In genomic region chr2:130019402-130019801, GRCh38 we compare ENCODE assay signal across 9 cellular contexts. TPM values are rescaled to one million over a fixed set of nuclear protein-coding genes. Genes with fewer than 3 reads are reported as not detected.
"Had no signal": no experiment of that assay in that cellular context is flagged by ENCODE, and none has a peak within 500 bp of the region (broad histone marks: within the 10 kb centered on the region; RNA-seq: fewer than 3 reads in every experiment).

No MANE protein-coding gene starts in this region.

- H3K27ac ChIP-seq: HL-60 had no signal

- FAIRE-seq: HTR-8/SVneo, K562 had no signal

- H3K4me3 Mint-ChIP-seq: IgD-negative memory B cell had no signal

- H3K4me1 Mint-ChIP-seq: IgD-negative memory B cell had no signal

- ATAC-seq: K562 had no signal

- DNase-seq: IMR-90, KBM-7, KG1 had no signal

- H3K4me3 ChIP-seq: K562 had no signal

RNA-seq across cellular contexts. Expression of gene RAB6C, which starts 39.9 kb away (rescaled TPM):
- total RNA-seq: HT-29, HT1080, IMR-90, K562 had no signal
- polyA plus RNA-seq: IgD-negative memory B cell, IMR-90, K562 had no signal
